ENCODE assay signal across 8 cellular contexts in the genomic region with DNA sequence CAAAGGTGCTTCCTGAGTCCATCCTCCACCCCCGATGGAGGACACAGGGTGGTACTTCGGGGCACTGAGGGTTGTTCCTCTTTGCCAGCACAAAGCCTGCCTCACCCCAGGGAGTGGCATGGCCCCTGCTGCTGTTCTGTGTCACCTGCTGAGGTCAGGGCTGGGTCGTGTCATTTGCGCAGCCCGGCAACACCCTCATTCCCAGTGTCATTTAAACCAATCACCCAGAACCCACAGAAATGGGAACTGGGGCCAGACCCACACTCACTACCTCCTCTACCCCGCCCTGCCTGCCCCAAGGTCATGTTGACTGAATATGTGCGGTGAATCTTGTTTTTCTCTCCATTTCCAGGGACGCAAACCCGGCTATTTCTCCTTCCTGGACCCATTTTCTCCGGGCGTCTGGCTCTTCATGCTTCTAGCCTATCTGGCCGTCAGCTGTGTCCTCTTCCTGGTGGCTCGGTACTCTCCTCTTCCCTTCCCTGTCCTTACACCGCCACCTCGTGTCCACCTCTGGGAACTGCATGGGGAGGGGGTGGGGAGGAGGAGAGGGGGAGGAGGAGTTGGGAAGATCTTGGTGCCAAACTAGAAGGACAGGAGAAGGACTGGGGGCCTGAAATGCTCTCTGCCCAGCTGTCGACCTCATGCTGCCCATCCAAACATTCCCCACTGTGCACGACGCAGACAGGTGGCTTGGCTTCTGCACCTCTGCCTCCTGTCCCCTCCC.
DNase-seq lines count a peak whose midpoint lies in the region; ATAC-seq and TF ChIP-seq lines count a peak whose summit lies in the region.

No MANE protein-coding gene starts in this region.

- H3K4me2 ChIP-seq in H9 (ENCODE audit: insufficient read depth, insufficient read length, low read length) = no peak overlapping the region

- peak; percentile 34 for TF ChIP-seq CTCF in CD8-positive, alpha-beta T cell (IDR thresholded peaks at IDR 0.05)
- peak; percentile 78 for TF ChIP-seq CTCF in H9 (conservative IDR thresholded peaks at IDR 0.05)

- no peaks in the 10 kb centered on the region for H3K9me3 Mint-ChIP-seq in CD8-positive, alpha-beta T cell
- no peaks in the 10 kb centered on the region; a peak in 1 of 5 replicates for H3K9me3 Mint-ChIP-seq in H9

- no peak overlapping the region for H2BK12ac ChIP-seq in H9 (ENCODE audit: insufficient read length, low read depth, low read length)

- H3K36me3 ChIP-seq in CD8-positive, alpha-beta T cell (ENCODE audit: insufficient read depth, low read length) = no peaks in the 10 kb centered on the region

- H3K18ac ChIP-seq in H9 (ENCODE audit: insufficient read length, low read depth, low read length) = no peak overlapping the region

- H3K14ac ChIP-seq in H9 (ENCODE audit: insufficient read depth, low read length) = no peak overlapping the region

- CTCF ChIA-PET in CD8-positive, alpha-beta T cell (lab: Charles Lee) = no interaction called here

- H3K9me3 ChIP-seq in CD8-positive, alpha-beta T cell (ENCODE audit: low read length) = no peaks in the 10 kb centered on the region
- H3K9me3 ChIP-seq in H9 (ENCODE audit: control insufficient read depth, low read depth, low read length) = no peaks in the 10 kb centered on the region

- no CpG with 5 or more reads among the region's 18 CpGs for WGBS in H9 (ENCODE audit: extremely low coverage, insufficient read length, low lambda C conversion rate)

- no peaks in the 10 kb centered on the region for H4K20me1 ChIP-seq in H9 (ENCODE audit: control insufficient read depth, insufficient read depth, insufficient read length)

- no peaks in the 10 kb centered on the region for H3K36me3 Mint-ChIP-seq in CD8-positive, alpha-beta T cell
- H3K36me3 Mint-ChIP-seq in H9 (ENCODE audit: insufficient read depth in 1 of 3, low read depth in 3 of 3) = no peaks in the 10 kb centered on the region

- H2BK120ac ChIP-seq in H9 (ENCODE audit: low read depth, low read length, poor library complexity, severe bottlenecking) = no peak overlapping the region

- H2AFZ ChIP-seq in H9 (ENCODE audit: low read length) = no peak overlapping the region

- H2BK15ac ChIP-seq in H9 (ENCODE audit: low read depth, low read length) = no peak overlapping the region

- intact Hi-C loops in CD8-positive, alpha-beta T cell (cut with DNase I, micrococcal nuclease) = loop anchor here (2.0 to 10.0 kb wide), 4 partner anchors 440 to 618 kb away; partner anchors contain the start of genes GRIK4 (in 2 of the 2) and ARHGEF12 (in 1 of the 2)

- peaks cover 5% of the 10 kb centered on the region for H3K27me3 ChIP-seq in CD8-positive, alpha-beta T cell (ENCODE audit: insufficient read depth, low read length)
- no peaks in the 10 kb centered on the region for H3K27me3 ChIP-seq in H9 (ENCODE audit: insufficient read depth, low read length)

- POLR2A ChIA-PET in CD8-positive, alpha-beta T cell (lab: Charles Lee) = no interaction called here

- H2AK5ac ChIP-seq in H9 (ENCODE audit: insufficient read length, low read length) = no peak overlapping the region

- H2BK5ac ChIP-seq in H9 (ENCODE audit: insufficient read length, low read length) = no peak overlapping the region

- H2BK20ac ChIP-seq in H9 (ENCODE audit: low read depth, low read length, poor library complexity, severe bottlenecking) = no peak overlapping the region

- H4K91ac ChIP-seq in H9 (ENCODE audit: insufficient read length, low read depth, low read length) = no peak overlapping the region

- H3K4me3 ChIP-seq in CD8-positive, alpha-beta T cell (ENCODE audit: low read depth, low read length) = peak overlapping the region; percentile 39

- no peak overlapping the region for H3K9ac ChIP-seq in H9 (ENCODE audit: extremely low read depth, insufficient read length, low read length)

- no peak overlapping the region for H3K27ac Mint-ChIP-seq in CD8-positive, alpha-beta T cell
- no peak overlapping the region for H3K27ac Mint-ChIP-seq in H9

- H3T11ph ChIP-seq in H9 (ENCODE audit: low read length) = no peak overlapping the region

- no peak overlapping the region for H3K23ac ChIP-seq in H9 (ENCODE audit: insufficient read length, low read depth, low read length)

- no peaks in the 10 kb centered on the region for H3K23me2 ChIP-seq in H9 (ENCODE audit: insufficient read length, low read depth, low read length, poor library complexity, severe bottlenecking)

- no peaks in the 10 kb centered on the region for H3K79me1 ChIP-seq in H9 (ENCODE audit: insufficient read depth, low read depth, low read length, poor library complexity, severe bottlenecking)

- no peak overlapping the region for H3K27ac ChIP-seq in CD8-positive, alpha-beta T cell (ENCODE audit: low read depth, low read length)
- H3K27ac ChIP-seq in H9 (ENCODE audit: insufficient read length, low read depth, low read length) = no peak overlapping the region

- peak overlapping the region; percentile 66 for H3K4me3 Mint-ChIP-seq in CD8-positive, alpha-beta T cell
- H3K4me3 Mint-ChIP-seq in H9 = no peak overlapping the region

- no peak overlapping the region for H3K56ac ChIP-seq in H9 (ENCODE audit: insufficient read length, low read depth, low read length)

- H3K4ac ChIP-seq in H9 (ENCODE audit: low read depth, low read length) = no peak overlapping the region

- H3K27me3 Mint-ChIP-seq in CD8-positive, alpha-beta T cell (ENCODE audit: low read depth) = peaks cover 23% of the 10 kb centered on the region
- peaks cover 6% of the 10 kb centered on the region for H3K27me3 Mint-ChIP-seq in H9 (ENCODE audit: low read depth)

- H3K4me1 Mint-ChIP-seq in CD8-positive, alpha-beta T cell (ENCODE audit: low read depth) = peaks cover 16% of the 10 kb centered on the region
- H3K4me1 Mint-ChIP-seq in H9 = peaks cover 27 to 34% of the 10 kb centered on the region in 2 experiments

- no peaks in the 10 kb centered on the region; the same call in 1 of the 2 replicates for H3K79me2 ChIP-seq in H9 (ENCODE audit: insufficient read depth, low read length)

- H3K4me1 ChIP-seq in CD8-positive, alpha-beta T cell (ENCODE audit: insufficient read depth, low read length) = peaks cover 20% of the 10 kb centered on the region
- H3K4me1 ChIP-seq in H9 (ENCODE audit: insufficient read depth, low read length) = peaks cover 11% of the 10 kb centered on the region

- H4K8ac ChIP-seq in H9 (replicated peaks; ENCODE audit: insufficient read length, low read depth, low read length) = no peak overlapping the region

- peak; percentile 25 to 75 (median 42) for DNase-seq in CD8-positive, alpha-beta T cell
- DNase-seq in H9 (peak; percentile 90), NCI-H2196 treated with DMSO at 0.1 percent for 48 hours (lab: John Stamatoyannopoulos, UW; ENCODE audit: unreplicated experiment) (peak; percentile 62), cerebellar cortex (ENCODE audit: low spot score) (peak; percentile 72), kidney tubule cell (ENCODE audit: low spot score) (peak; percentile 74)
- DNase-seq in activated CD4-positive, CD25-positive, alpha-beta regulatory T cell (lab: John Stamatoyannopoulos, UW) = peak in 3 of 4 experiments; percentile 10 to 21 (median 18)
- DNase-seq in stimulated activated CD4-positive, alpha-beta T cell treated with anti-CD3 and anti-CD28 coated beads, Interleukin-1b, Interleukin-23, amount 100 ng/mL, for 24 hours (ENCODE audit: low read depth in 4 of 4, low spot score in 1 of 4) = peak; percentile 20 to 53 (median 38)

- H4K5ac ChIP-seq in H9 (ENCODE audit: insufficient read length, low read depth, low read length) = no peak overlapping the region

- peak; percentile 56 for ATAC-seq in CD8-positive, alpha-beta T cell
- no peak for ATAC-seq in HG03342 (IDR thresholded peaks at IDR 0.05; ENCODE audit: unreplicated experiment)

Comparison
In these comparisons a context has a peak if more than half of its experiments do, and no peak if none do; other contexts are left out.
1. DNase-seq: peak in every context shown above with its lines; median percentile 90 in H9; 74 in kidney tubule cell; 72 in cerebellar cortex; 62 in NCI-H2196 treated with DMSO at 0.1 percent for 48 hours; 42 in CD8-positive, alpha-beta T cell; 38 in stimulated activated CD4-positive, alpha-beta T cell treated with anti-CD3 and anti-CD28 coated beads, Interleukin-1b, Interleukin-23, amount 100 ng/mL, for 24 hours; 18 in activated CD4-positive, CD25-positive, alpha-beta regulatory T cell.